Comparison of ENCODE assay signal across 8 cellular contexts in genomic region chr11:45665933-45666647, GRCh38. TPM values are rescaled to one million over a fixed set of nuclear protein-coding genes. Genes with fewer than 3 reads are reported as not detected.
DNase-seq lines count a peak whose midpoint lies in the region; ATAC-seq and TF ChIP-seq lines count a peak whose summit lies in the region.

No MANE protein-coding gene starts in this region.

- no peaks in the 10 kb centered on the region for H3K9me3 ChIP-seq in mucosa of descending colon

- H3K4me3 Mint-ChIP-seq in activated T-cell treated with anti-CD3 and anti-CD28 coated beads, Interleukin-2, amount 50 U/mL, for 4 hours = peak overlapping the region; percentile 75
- peak overlapping the region; percentile 66 for H3K4me3 Mint-ChIP-seq in chondrocyte (ENCODE audit: unreplicated experiment)
- peak overlapping the region; percentile 86 for H3K4me3 Mint-ChIP-seq in type B pancreatic cell

- peak in 1 of 2 donors; percentile 5 for ATAC-seq in activated T-cell treated with anti-CD3 and anti-CD28 coated beads, Interleukin-2, amount 50 U/mL, for 4 hours
- ATAC-seq in mucosa of descending colon (peak; percentile 6), GM21786 (IDR thresholded peaks at IDR 0.05; ENCODE audit: unreplicated experiment) (no peak)

- peaks cover 17% of the 10 kb centered on the region for H3K4me1 ChIP-seq in mucosa of descending colon (ENCODE audit: low read depth)

- H3K27me3 Mint-ChIP-seq in activated T-cell treated with anti-CD3 and anti-CD28 coated beads, Interleukin-2, amount 50 U/mL, for 4 hours (ENCODE audit: low read depth) = peaks cover 61% of the 10 kb centered on the region
- H3K27me3 Mint-ChIP-seq in chondrocyte (ENCODE audit: low read depth) = peaks cover 9% of the 10 kb centered on the region
- peaks cover 62% of the 10 kb centered on the region for H3K27me3 Mint-ChIP-seq in type B pancreatic cell

- H3K36me3 Mint-ChIP-seq in activated T-cell treated with anti-CD3 and anti-CD28 coated beads, Interleukin-2, amount 50 U/mL, for 4 hours (ENCODE audit: insufficient read depth) = no peaks in the 10 kb centered on the region
- H3K36me3 Mint-ChIP-seq in chondrocyte (ENCODE audit: low read depth) = no peaks in the 10 kb centered on the region
- H3K36me3 Mint-ChIP-seq in type B pancreatic cell = no peaks in the 10 kb centered on the region

- TF ChIP-seq CTCF in chondrocyte (IDR thresholded peaks at IDR 0.05) (no peak), mucosa of descending colon (IDR thresholded peaks at IDR 0.05) (no peak), type B pancreatic cell (conservative IDR thresholded peaks at IDR 0.05) (no peak)

- no peak for DNase-seq in activated T-cell treated with anti-CD3 and anti-CD28 coated beads, Interleukin-2, amount 50 U/mL, for 4 hours
- no peak for DNase-seq in activated T-cell treated with anti-CD3 and anti-CD28 coated beads, Interleukin-2, amount 50 U/mL, for 1 hour
- DNase-seq in chondrocyte (ENCODE audit: low spot score) = no peak
- no peak for DNase-seq in mucosa of descending colon
- no peak for DNase-seq in type B pancreatic cell (ENCODE audit: extremely low spot score, unreplicated experiment)
- DNase-seq in NCI-H69 (lab: John Stamatoyannopoulos, UW) = no peak
- no peak for DNase-seq in UCSD-AML1 (lab: John Stamatoyannopoulos, UW; ENCODE audit: unreplicated experiment)

- H3K36me3 ChIP-seq in mucosa of descending colon (ENCODE audit: low read depth) = no peaks in the 10 kb centered on the region

- H3K27ac Mint-ChIP-seq in chondrocyte (ENCODE audit: unreplicated experiment) (peak overlapping the region; percentile 17), type B pancreatic cell (no peak overlapping the region)

- H3K9me3 Mint-ChIP-seq in activated T-cell treated with anti-CD3 and anti-CD28 coated beads, Interleukin-2, amount 50 U/mL, for 4 hours = no peaks in the 10 kb centered on the region
- H3K9me3 Mint-ChIP-seq in chondrocyte (ENCODE audit: low read depth) (no peaks in the 10 kb centered on the region), type B pancreatic cell (no peaks in the 10 kb centered on the region)

- intact Hi-C loops in mucosa of descending colon (cut with DNase I, micrococcal nuclease) = no loop called here

- peaks cover 9% of the 10 kb centered on the region for H3K4me1 Mint-ChIP-seq in activated T-cell treated with anti-CD3 and anti-CD28 coated beads, Interleukin-2, amount 50 U/mL, for 4 hours (ENCODE audit: low read depth)
- H3K4me1 Mint-ChIP-seq in chondrocyte (ENCODE audit: low read depth) (peaks cover 26% of the 10 kb centered on the region), type B pancreatic cell (ENCODE audit: unreplicated experiment) (peaks cover 17% of the 10 kb centered on the region)

- H3K4me3 ChIP-seq in mucosa of descending colon = no peak overlapping the region

RNA-seq across cellular contexts. Expression of gene CHST1, which starts 0.7 kb away (rescaled TPM):
- total RNA-seq in activated T-cell treated with anti-CD3 and anti-CD28 coated beads, Interleukin-2, amount 50 U/mL, for 4 hours = under 1 TPM in 2 of 3 donors, not detected in 1; 0.08 to 0.25 TPM
- 1.9 to 13.6 TPM (median 12.5 TPM) in 3 replicates for total RNA-seq in chondrocyte
- total RNA-seq in mucosa of descending colon = 1 to 10 TPM in 2 of 3 donors, under 1 TPM in 1; 0.58 to 2.8 (median 1.4) TPM
- 4.5 and 9.2 TPM in 2 replicates for total RNA-seq in type B pancreatic cell (ENCODE audit: low replicate concordance)
